In the genomic region with DNA sequence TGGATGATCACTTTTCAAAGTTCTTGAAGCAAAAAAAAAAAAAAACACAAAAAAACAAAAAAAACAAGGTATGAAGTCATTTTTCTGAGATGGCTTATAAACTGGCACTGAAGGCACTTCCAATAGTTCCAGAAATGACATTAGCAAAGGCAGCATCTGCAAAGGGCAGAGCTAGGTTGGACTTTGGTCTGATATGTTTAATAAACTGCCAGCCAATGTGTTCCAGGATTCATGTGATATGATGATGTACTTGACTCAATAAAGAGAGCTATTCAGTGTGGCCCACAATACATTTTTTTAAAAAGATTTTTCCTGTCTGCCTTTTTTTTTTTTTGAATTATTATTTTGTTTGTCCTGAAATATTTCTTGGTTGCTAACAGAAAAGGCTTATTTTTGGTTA, we compare ENCODE assay signal across 1 cellular context.
TF ChIP-seq lines count a peak whose summit lies in the region.

No MANE protein-coding gene starts in this region.

TF ChIP-seq in HepG2, 621 proteins besides CTCF, POLR2A, EP300 and RAD21 (continued from another document):
- TF ChIP-seq SATB2 (CRISPR knock-in tag; IDR thresholded peaks at IDR 0.05) (no peak), ZFX (CRISPR knock-in tag; IDR thresholded peaks at IDR 0.05; ENCODE audit: low read depth) (no peak), ZNF83 (CRISPR knock-in tag; IDR thresholded peaks at IDR 0.05; ENCODE audit: borderline replicate concordance) (no peak), ZNF7 (CRISPR knock-in tag; IDR thresholded peaks at IDR 0.05) (no peak), ZNF513 (CRISPR knock-in tag; conservative IDR thresholded peaks at IDR 0.05) (no peak), SNAI1 (CRISPR knock-in tag; IDR thresholded peaks at IDR 0.05; ENCODE audit: borderline replicate concordance) (no peak), ZNF556 (CRISPR knock-in tag; IDR thresholded peaks at IDR 0.05; ENCODE audit: borderline replicate concordance) (no peak)
- TF ChIP-seq, protein P1, sequence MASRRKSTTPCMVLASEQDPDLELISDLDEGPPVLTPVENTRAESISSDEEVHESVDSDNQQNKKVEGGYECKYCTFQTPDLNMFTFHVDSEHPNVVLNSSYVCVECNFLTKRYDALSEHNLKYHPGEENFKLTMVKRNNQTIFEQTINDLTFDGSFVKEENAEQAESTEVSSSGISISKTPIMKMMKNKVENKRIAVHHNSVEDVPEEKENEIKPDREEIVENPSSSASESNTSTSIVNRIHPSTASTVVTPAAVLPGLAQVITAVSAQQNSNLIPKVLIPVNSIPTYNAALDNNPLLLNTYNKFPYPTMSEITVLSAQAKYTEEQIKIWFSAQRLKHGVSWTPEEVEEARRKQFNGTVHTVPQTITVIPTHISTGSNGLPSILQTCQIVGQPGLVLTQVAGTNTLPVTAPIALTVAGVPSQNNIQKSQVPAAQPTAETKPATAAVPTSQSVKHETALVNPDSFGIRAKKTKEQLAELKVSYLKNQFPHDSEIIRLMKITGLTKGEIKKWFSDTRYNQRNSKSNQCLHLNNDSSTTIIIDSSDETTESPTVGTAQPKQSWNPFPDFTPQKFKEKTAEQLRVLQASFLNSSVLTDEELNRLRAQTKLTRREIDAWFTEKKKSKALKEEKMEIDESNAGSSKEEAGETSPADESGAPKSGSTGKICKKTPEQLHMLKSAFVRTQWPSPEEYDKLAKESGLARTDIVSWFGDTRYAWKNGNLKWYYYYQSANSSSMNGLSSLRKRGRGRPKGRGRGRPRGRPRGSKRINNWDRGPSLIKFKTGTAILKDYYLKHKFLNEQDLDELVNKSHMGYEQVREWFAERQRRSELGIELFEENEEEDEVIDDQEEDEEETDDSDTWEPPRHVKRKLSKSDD (CRISPR knock-in tag; IDR thresholded peaks at IDR 0.05; ENCODE audit: low read depth), result no peak
- TF ChIP-seq, protein P2, sequence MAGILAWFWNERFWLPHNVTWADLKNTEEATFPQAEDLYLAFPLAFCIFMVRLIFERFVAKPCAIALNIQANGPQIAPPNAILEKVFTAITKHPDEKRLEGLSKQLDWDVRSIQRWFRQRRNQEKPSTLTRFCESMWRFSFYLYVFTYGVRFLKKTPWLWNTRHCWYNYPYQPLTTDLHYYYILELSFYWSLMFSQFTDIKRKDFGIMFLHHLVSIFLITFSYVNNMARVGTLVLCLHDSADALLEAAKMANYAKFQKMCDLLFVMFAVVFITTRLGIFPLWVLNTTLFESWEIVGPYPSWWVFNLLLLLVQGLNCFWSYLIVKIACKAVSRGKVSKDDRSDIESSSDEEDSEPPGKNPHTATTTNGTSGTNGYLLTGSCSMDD (CRISPR knock-in tag; IDR thresholded peaks at IDR 0.05), result no peak
